24 cellular contexts compared by ENCODE assay signal in genomic region chr14:51914310-51914709, GRCh38. TPM values are rescaled to one million over a fixed set of nuclear protein-coding genes. Genes with fewer than 3 reads are reported as not detected.
DNase-seq lines count a peak whose midpoint lies in the region; ATAC-seq, FAIRE-seq and TF ChIP-seq lines count a peak whose summit lies in the region.
"Had no signal": no experiment of that assay in that cellular context is flagged by ENCODE, and none has a peak within 500 bp of the region (broad histone marks: within the 10 kb centered on the region; RNA-seq: fewer than 3 reads in every experiment).

No MANE protein-coding gene starts in this region.

- H3K27ac ChIP-seq in HepG2 (ENCODE audit: extremely low read length, insufficient read depth, low read length) (no peak overlapping the region), right lobe of liver (no peak overlapping the region)
- H3K27ac ChIP-seq: Peyer's patch had no signal

- no peak overlapping the region for H3K9ac ChIP-seq in HepG2 (ENCODE audit: insufficient read depth, low read depth, low read length)

- no peaks in the 10 kb centered on the region for H4K20me1 ChIP-seq in HepG2 (ENCODE audit: insufficient read depth, low read length)

- TF ChIP-seq RAD21 in HepG2 (CRISPR knock-in tag; IDR thresholded peaks at IDR 0.05): no peak

- H3K27ac Mint-ChIP-seq in T-helper 17 cell: peak overlapping the region; percentile 81
- peak overlapping the region; percentile 89 to 94 for H3K27ac Mint-ChIP-seq in natural killer cell
- H3K27ac Mint-ChIP-seq: GM23338 had no signal

- 24% methylated on average over 6 of the region's 6 CpGs for WGBS in HepG2 (ENCODE audit: low lambda C conversion rate)
- 72% methylated on average over 6 of the region's 6 CpGs for WGBS in right lobe of liver (ENCODE audit: insufficient coverage, low coverage, low lambda C conversion rate, missing lambda C conversion rate)

- no peak for TF ChIP-seq POLR2A in HepG2 (IDR thresholded peaks at IDR 0.05; ENCODE audit: insufficient read depth in 1 of 2, low read depth in 2 of 2, low read length in 2 of 2)
- no peak for TF ChIP-seq POLR2A in right lobe of liver (IDR thresholded peaks at IDR 0.05)

- no peaks in the 10 kb centered on the region for H3K79me2 ChIP-seq in HepG2 (ENCODE audit: insufficient read depth, low read length)

- H3K9me3 ChIP-seq in HepG2 (ENCODE audit: low read length) (no peaks in the 10 kb centered on the region), right lobe of liver (no peaks in the 10 kb centered on the region), T-helper 17 cell (ENCODE audit: control insufficient read depth, low read length, poor library complexity, severe bottlenecking) (no peaks in the 10 kb centered on the region)
- H3K9me3 ChIP-seq: Peyer's patch had no signal

- H3K36me3 ChIP-seq in HepG2 (replicated peaks in 1 of 2; ENCODE audit: control insufficient read depth in 1 of 2, insufficient read depth in 2 of 2, low read length in 2 of 2) (no peaks in the 10 kb centered on the region), right lobe of liver (no peaks in the 10 kb centered on the region)
- H3K36me3 ChIP-seq: Peyer's patch had no signal

- ATAC-seq in HepG2: no peak
- no peak for ATAC-seq in right lobe of liver
- no peak for ATAC-seq in T-helper 17 cell
- ATAC-seq in natural killer cell: no peak
- ATAC-seq in HG03460 (IDR thresholded peaks at IDR 0.05; ENCODE audit: unreplicated experiment): no peak
- ATAC-seq in GM19035 (IDR thresholded peaks at IDR 0.05; ENCODE audit: unreplicated experiment): no peak
- ATAC-seq: GM23338, SK-N-SH treated with all-trans-retinoic acid at 6 μM for 48 hours had no signal

- no peaks in the 10 kb centered on the region for H3K27me3 Mint-ChIP-seq in T-helper 17 cell
- no peaks in the 10 kb centered on the region for H3K27me3 Mint-ChIP-seq in natural killer cell (ENCODE audit: low read depth in 2 of 2)
- H3K27me3 Mint-ChIP-seq: CD4-positive, alpha-beta memory T cell had no signal

- no peak overlapping the region for H3K4me2 ChIP-seq in HepG2 (ENCODE audit: low read depth, low read length)
- H3K4me2 ChIP-seq: GM23338 had no signal

- H3K4me1 Mint-ChIP-seq in T-helper 17 cell (peaks cover 52% of the 10 kb centered on the region), natural killer cell (peaks cover 91 to 92% of the 10 kb centered on the region in 2 donors)

- H3K4me3 ChIP-seq in HepG2 (replicated peaks in 1 of 3; ENCODE audit: insufficient read depth in 1 of 3, low read depth in 2 of 3, low read length in 3 of 3) (no peak overlapping the region), right lobe of liver (no peak overlapping the region)
- H3K4me3 ChIP-seq: GM23338, Peyer's patch had no signal

- POLR2A ChIA-PET in HepG2 (lab: Yijun Ruan, JAX): no interaction called here

- in situ Hi-C loops in HepG2 (cut with HindIII; ENCODE audit: extremely low pct_ligation_motif_present, low pct_unique_long_range_greater_than_20kb): no loop called here

- TF ChIP-seq EP300 in HepG2 (IDR thresholded peaks at IDR 0.05; ENCODE audit: low read depth in 2 of 2, low read length in 2 of 2): no peak
- TF ChIP-seq EP300 in HepG2 (CRISPR knock-in tag; IDR thresholded peaks at IDR 0.05; ENCODE audit: borderline replicate concordance): no peak

- BruUV-seq in HepG2 (replicated peaks; lab: Mats Ljungman, UMichigan): no TSS peak

- no peaks in the 10 kb centered on the region for H3K9me3 Mint-ChIP-seq in natural killer cell
- H3K9me3 Mint-ChIP-seq: CD4-positive, alpha-beta memory T cell; GM23338 had no signal

- intact Hi-C loops in HepG2 (cut with micrococcal nuclease; ENCODE audit: unreplicated experiment) (no loop called here), right lobe of liver (cut with DNase I) (no loop called here), natural killer cell (cut with micrococcal nuclease) (no loop called here)

- H3K27me3 ChIP-seq in HepG2 (ENCODE audit: control insufficient read depth in 1 of 2, insufficient read depth in 2 of 2, low read length in 2 of 2) (no peaks in the 10 kb centered on the region), right lobe of liver (no peaks in the 10 kb centered on the region)
- H3K27me3 ChIP-seq: Peyer's patch had no signal

- no peak for FAIRE-seq in HepG2 (lab: Jason Lieb, UNC)
- FAIRE-seq: GM12891 had no signal

- peaks cover 6% of the 10 kb centered on the region for H3K36me3 Mint-ChIP-seq in T-helper 17 cell (ENCODE audit: low read depth)
- peaks cover 18% of the 10 kb centered on the region for H3K36me3 Mint-ChIP-seq in natural killer cell

- TF ChIP-seq CTCF in HepG2 (CRISPR knock-in tag; IDR thresholded peaks at IDR 0.05) (no peak), right lobe of liver (IDR thresholded peaks at IDR 0.05) (no peak), natural killer cell (IDR thresholded peaks at IDR 0.05) (no peak)

- CTCF ChIA-PET in HepG2 (lab: Yijun Ruan, JAX; ENCODE audit: low intra/inter-chr PET ratio, low total read pairs): no interaction called here

- H3K4me3 Mint-ChIP-seq in T-helper 17 cell (no peak overlapping the region), natural killer cell (peak overlapping the region; percentile 72)
- H3K4me3 Mint-ChIP-seq: GM23338 had no signal

- DNase-seq in HepG2 (ENCODE audit: low spot score) (no peak), right lobe of liver (no peak), T-helper 17 cell (no peak), natural killer cell (no peak), SW480 (ENCODE audit: low spot score) (no peak)
- DNase-seq: CD4-positive, alpha-beta memory T cell; DMS153; HCEC 1CT; MM.1S; NCI-H1048; NCI-H1417 treated with DMSO at 0.1 percent for 48 hours; NCI-H187 treated with DMSO at 0.1 percent for 48 hours; NCI-H2171; NCI-H345; NCI-H524; NCI-H774; Peyer's patch; T-helper 1 cell had no signal

- H3K4me1 ChIP-seq in HepG2 (ENCODE audit: insufficient read depth, low read length) (no peaks in the 10 kb centered on the region), right lobe of liver (no peaks in the 10 kb centered on the region)
- H3K4me1 ChIP-seq: Peyer's patch had no signal

- no peak overlapping the region for H2AFZ ChIP-seq in HepG2 (ENCODE audit: low read length)
- H2AFZ ChIP-seq: GM23338 had no signal

TF ChIP-seq in HepG2, 621 proteins besides CTCF, POLR2A, EP300 and RAD21:
- TF ChIP-seq MAFF (IDR thresholded peaks at IDR 0.05; ENCODE audit: low read depth, low read length) (peak; percentile 54; the same call in 1 of the 2 replicates), MAFK (conservative IDR thresholded peaks at IDR 0.05 in 1 of 2, IDR thresholded peaks at IDR 0.05 in 1 of 2; ENCODE audit: low read length in 2 of 2) (peak; percentile 15 to 74; a peak in 3 of 4 replicates), ZNF350 (CRISPR knock-in tag; IDR thresholded peaks at IDR 0.05; ENCODE audit: borderline replicate concordance, low read depth) (no peak)

RNA-seq across cellular contexts. Expression of gene GNG2, which starts 53.9 kb away (rescaled TPM):
- total RNA-seq in HepG2 (2016; rRNA removed; fragmentation: Illumina TruSeq; extraction: Trizol): not detected in 2 replicates
- total RNA-seq in HepG2 (2016; cell fraction: cytosol; rRNA removed; fragmentation: Illumina TruSeq; extraction: Trizol; ENCODE audit: low read depth): not detected in 2 replicates
- total RNA-seq in HepG2 (2016; cell fraction: insoluble cytoplasmic fraction; rRNA removed; fragmentation: Illumina TruSeq; extraction: Trizol): not detected in 2 replicates
- total RNA-seq in HepG2 (2016; cell fraction: membrane; rRNA removed; fragmentation: Illumina TruSeq; extraction: Trizol): not detected in 2 replicates
- total RNA-seq in HepG2 (2016; cell fraction: nucleus; rRNA removed; fragmentation: Illumina TruSeq; extraction: Trizol): not detected in 2 replicates
- polyA plus RNA-seq in HepG2 (2011; rRNA removed): not detected in 2 replicates
- polyA plus RNA-seq in HepG2 (2011; cell fraction: cytosol; rRNA removed): not detected in 2 replicates
- polyA plus RNA-seq in HepG2 (2011; cell fraction: nucleus; rRNA removed): not detected in 2 replicates
- not detected in 2 replicates for polyA plus RNA-seq in HepG2 (2012)
- not detected in 2 replicates for polyA plus RNA-seq in HepG2 (2016; cell fraction: cytosol; fragmentation: Illumina TruSeq; extraction: Trizol; ENCODE audit: low read depth)
- polyA plus RNA-seq in HepG2 (2016; cell fraction: insoluble cytoplasmic fraction; fragmentation: Illumina TruSeq; extraction: Trizol; ENCODE audit: low read depth): not detected in 2 replicates
- not detected in 2 replicates for polyA plus RNA-seq in HepG2 (2016; cell fraction: membrane; fragmentation: Illumina TruSeq; extraction: Trizol; ENCODE audit: low read depth)
- polyA plus RNA-seq in HepG2 (2016; cell fraction: nucleus; fragmentation: Illumina TruSeq; extraction: Trizol; ENCODE audit: insufficient read depth, low read depth): not detected in 2 replicates
- polyA minus RNA-seq in HepG2 (2011; rRNA and poly(A)+ RNA removed; ENCODE audit: low replicate concordance): 0.42 TPM in 1 of 2 replicates, not detected in the other
- polyA minus RNA-seq in HepG2 (2011; cell fraction: cytosol; rRNA and poly(A)+ RNA removed): not detected in 2 replicates
- polyA minus RNA-seq in HepG2 (2011; cell fraction: nucleus; rRNA and poly(A)+ RNA removed): not detected in 2 replicates
- total RNA-seq in right lobe of liver: 1 to 10 TPM; 1.9 to 7.6 (median 3.5) TPM
- total RNA-seq in T-helper 17 cell: 100 to 1,000 TPM; 194 to 208 TPM
- total RNA-seq in natural killer cell: 100 to 1,000 TPM; 552 to 653 (median 582) TPM
- total RNA-seq: G401 had no signal

Comparison
In these comparisons a context has a peak if more than half of its experiments do, and no peak if none do; other contexts are left out.
1. RNA of gene GNG2, which starts 53.9 kb away (total RNA-seq): 552 to 653 TPM in natural killer cell and 194 to 208 TPM in T-helper 17 cell; 1.9 to 7.6 TPM in right lobe of liver and not detected in HepG2; every median in the first group is over 10 times any median in the second.